Comparison of ENCODE assay signal across 2 cellular contexts in the genomic region with DNA sequence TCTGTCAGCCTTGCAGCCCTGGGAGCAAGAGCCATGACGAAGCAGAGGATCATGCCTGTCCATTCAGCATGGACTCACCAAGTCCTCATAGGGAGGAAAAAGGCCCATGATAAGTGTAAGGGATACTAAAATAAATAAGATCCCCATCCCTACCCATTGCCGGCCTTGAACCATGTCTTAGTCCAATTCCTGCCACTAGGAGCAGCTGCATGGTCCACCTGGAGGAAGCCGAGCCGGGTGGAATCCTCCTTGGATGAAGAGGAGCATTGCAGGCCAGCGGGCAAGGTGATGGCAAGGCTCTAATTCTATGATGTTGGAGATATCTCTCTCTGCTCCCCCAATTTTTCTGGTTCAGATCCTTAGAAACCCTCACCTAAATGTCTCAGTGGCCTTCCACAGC.
TF ChIP-seq lines count a peak whose summit lies in the region.

No MANE protein-coding gene starts in this region.

TF ChIP-seq in HCT116, 20 proteins besides CTCF, POLR2A, EP300 and RAD21:
- TF ChIP-seq EZH2phosphoT487 (IDR thresholded peaks at IDR 0.05; ENCODE audit: borderline replicate concordance) (no peak), SRF (IDR thresholded peaks at IDR 0.05; ENCODE audit: low read depth) (no peak), CEBPB (IDR thresholded peaks at IDR 0.05; ENCODE audit: low read depth) (no peak), POLR2AphosphoS5 (IDR thresholded peaks at IDR 0.05; ENCODE audit: low read depth, low read length) (no peak), TCF7L2 (IDR thresholded peaks at IDR 0.05; ENCODE audit: borderline replicate concordance, extremely low read depth, insufficient read depth, insufficient read length) (no peak), ELF1 (IDR thresholded peaks at IDR 0.05; ENCODE audit: borderline replicate concordance, low read depth) (no peak), CBX3 (IDR thresholded peaks at IDR 0.05; ENCODE audit: low read depth) (no peak)
- TF ChIP-seq, protein P1, sequence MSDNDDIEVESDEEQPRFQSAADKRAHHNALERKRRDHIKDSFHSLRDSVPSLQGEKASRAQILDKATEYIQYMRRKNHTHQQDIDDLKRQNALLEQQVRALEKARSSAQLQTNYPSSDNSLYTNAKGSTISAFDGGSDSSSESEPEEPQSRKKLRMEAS (IDR thresholded peaks at IDR 0.05) = no peak
TF ChIP-seq in HCT116: peak in this region for 0.

TF ChIP-seq in K562, 482 proteins besides CTCF, POLR2A, EP300 and RAD21:
- no peak for TF ChIP-seq ZNF79 (CRISPR knock-in tag; IDR thresholded peaks at IDR 0.05; ENCODE audit: low read depth)
- TF ChIP-seq, protein P2, sequence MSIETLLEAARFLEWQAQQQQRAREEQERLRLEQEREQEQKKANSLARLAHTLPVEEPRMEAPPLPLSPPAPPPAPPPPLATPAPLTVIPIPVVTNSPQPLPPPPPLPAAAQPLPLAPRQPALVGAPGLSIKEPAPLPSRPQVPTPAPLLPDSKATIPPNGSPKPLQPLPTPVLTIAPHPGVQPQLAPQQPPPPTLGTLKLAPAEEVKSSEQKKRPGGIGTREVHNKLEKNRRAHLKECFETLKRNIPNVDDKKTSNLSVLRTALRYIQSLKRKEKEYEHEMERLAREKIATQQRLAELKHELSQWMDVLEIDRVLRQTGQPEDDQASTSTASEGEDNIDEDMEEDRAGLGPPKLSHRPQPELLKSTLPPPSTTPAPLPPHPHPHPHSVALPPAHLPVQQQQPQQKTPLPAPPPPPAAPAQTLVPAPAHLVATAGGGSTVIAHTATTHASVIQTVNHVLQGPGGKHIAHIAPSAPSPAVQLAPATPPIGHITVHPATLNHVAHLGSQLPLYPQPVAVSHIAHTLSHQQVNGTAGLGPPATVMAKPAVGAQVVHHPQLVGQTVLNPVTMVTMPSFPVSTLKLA (conservative IDR thresholded peaks at IDR 0.05) = no peak
- TF ChIP-seq, protein P3, sequence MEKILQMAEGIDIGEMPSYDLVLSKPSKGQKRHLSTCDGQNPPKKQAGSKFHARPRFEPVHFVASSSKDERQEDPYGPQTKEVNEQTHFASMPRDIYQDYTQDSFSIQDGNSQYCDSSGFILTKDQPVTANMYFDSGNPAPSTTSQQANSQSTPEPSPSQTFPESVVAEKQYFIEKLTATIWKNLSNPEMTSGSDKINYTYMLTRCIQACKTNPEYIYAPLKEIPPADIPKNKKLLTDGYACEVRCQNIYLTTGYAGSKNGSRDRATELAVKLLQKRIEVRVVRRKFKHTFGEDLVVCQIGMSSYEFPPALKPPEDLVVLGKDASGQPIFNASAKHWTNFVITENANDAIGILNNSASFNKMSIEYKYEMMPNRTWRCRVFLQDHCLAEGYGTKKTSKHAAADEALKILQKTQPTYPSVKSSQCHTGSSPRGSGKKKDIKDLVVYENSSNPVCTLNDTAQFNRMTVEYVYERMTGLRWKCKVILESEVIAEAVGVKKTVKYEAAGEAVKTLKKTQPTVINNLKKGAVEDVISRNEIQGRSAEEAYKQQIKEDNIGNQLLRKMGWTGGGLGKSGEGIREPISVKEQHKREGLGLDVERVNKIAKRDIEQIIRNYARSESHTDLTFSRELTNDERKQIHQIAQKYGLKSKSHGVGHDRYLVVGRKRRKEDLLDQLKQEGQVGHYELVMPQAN (IDR thresholded peaks at IDR 0.05; ENCODE audit: borderline replicate concordance) = no peak
- no peak for TF ChIP-seq TCF7L2 (IDR thresholded peaks at IDR 0.05; ENCODE audit: low read depth, low read length)
- no peak for TF ChIP-seq ZNF212 (CRISPR knock-in tag; IDR thresholded peaks at IDR 0.05)
- no peak for TF ChIP-seq ZNF217 (CRISPR knock-in tag; IDR thresholded peaks at IDR 0.05)
- TF ChIP-seq SREBF1 (IDR thresholded peaks at IDR 0.05; ENCODE audit: borderline replicate concordance, low read depth, low read length) = no peak
- no peak for TF ChIP-seq PHF20 (IDR thresholded peaks at IDR 0.05; ENCODE audit: partially characterized antibody)
- no peak for TF ChIP-seq ZNF133 (CRISPR knock-in tag; IDR thresholded peaks at IDR 0.05)
- TF ChIP-seq ZFP91 (CRISPR knock-in tag; IDR thresholded peaks at IDR 0.05) = no peak
- no peak for TF ChIP-seq ZNF197 (CRISPR knock-in tag; IDR thresholded peaks at IDR 0.05; ENCODE audit: low read depth)
- no peak for TF ChIP-seq BRF1 (IDR thresholded peaks at IDR 0.05; ENCODE audit: borderline replicate concordance, extremely low read depth, insufficient read length)
- no peak for TF ChIP-seq CREB1 (IDR thresholded peaks at IDR 0.05)
- TF ChIP-seq CREB1 (CRISPR knock-in tag; IDR thresholded peaks at IDR 0.05) = no peak
- TF ChIP-seq FOXM1 (IDR thresholded peaks at IDR 0.05; ENCODE audit: low read depth) = no peak
- no peak for TF ChIP-seq FOXM1 (CRISPR knock-in tag; IDR thresholded peaks at IDR 0.05; ENCODE audit: low read depth)
- TF ChIP-seq, protein P4, sequence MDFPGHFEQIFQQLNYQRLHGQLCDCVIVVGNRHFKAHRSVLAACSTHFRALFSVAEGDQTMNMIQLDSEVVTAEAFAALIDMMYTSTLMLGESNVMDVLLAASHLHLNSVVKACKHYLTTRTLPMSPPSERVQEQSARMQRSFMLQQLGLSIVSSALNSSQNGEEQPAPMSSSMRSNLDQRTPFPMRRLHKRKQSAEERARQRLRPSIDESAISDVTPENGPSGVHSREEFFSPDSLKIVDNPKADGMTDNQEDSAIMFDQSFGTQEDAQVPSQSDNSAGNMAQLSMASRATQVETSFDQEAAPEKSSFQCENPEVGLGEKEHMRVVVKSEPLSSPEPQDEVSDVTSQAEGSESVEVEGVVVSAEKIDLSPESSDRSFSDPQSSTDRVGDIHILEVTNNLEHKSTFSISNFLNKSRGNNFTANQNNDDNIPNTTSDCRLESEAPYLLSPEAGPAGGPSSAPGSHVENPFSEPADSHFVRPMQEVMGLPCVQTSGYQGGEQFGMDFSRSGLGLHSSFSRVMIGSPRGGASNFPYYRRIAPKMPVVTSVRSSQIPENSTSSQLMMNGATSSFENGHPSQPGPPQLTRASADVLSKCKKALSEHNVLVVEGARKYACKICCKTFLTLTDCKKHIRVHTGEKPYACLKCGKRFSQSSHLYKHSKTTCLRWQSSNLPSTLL (IDR thresholded peaks at IDR 0.05) = no peak
- no peak for TF ChIP-seq TRIM28 (IDR thresholded peaks at IDR 0.05)
- no peak for TF ChIP-seq EHMT2 (IDR thresholded peaks at IDR 0.05)
TF ChIP-seq in K562: peak in this region for 0.
